1 cellular context compared by ENCODE assay signal in genomic region chr11:75432911-75433321, GRCh38.
TF ChIP-seq lines count a peak whose summit lies in the region.

A gene with protein sequence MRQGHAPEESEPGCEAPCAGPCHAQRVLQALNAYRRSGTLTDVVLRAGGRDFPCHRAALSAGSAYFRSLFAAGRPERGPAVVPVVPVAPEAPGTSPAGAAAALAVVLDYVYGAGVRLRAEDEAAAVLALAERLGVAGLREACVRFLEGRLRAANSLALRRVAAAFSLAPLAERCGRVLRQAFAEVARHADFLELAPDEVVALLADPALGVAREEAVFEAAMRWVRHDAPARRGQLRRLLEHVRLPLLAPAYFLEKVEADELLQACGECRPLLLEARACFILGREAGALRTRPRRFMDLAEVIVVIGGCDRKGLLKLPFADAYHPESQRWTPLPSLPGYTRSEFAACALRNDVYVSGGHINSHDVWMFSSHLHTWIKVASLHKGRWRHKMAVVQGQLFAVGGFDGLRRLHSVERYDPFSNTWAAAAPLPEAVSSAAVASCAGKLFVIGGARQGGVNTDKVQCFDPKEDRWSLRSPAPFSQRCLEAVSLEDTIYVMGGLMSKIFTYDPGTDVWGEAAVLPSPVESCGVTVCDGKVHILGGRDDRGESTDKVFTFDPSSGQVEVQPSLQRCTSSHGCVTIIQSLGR (minus strand): TSS chr11:75433203. CDS start chr11:75430629, 2,574 bp downstream.

TF ChIP-seq in H1, 55 proteins besides CTCF, POLR2A, EP300 and RAD21:
- TF ChIP-seq KDM1A (IDR thresholded peaks at IDR 0.05; ENCODE audit: borderline replicate concordance, low read length), result no peak
- TF ChIP-seq CBX5 (IDR thresholded peaks at IDR 0.05; ENCODE audit: low read depth, low read length), result no peak
- peak; percentile 39 for TF ChIP-seq KDM4A (IDR thresholded peaks at IDR 0.05; ENCODE audit: low read depth, low read length, severe bottlenecking)
- no peak for TF ChIP-seq EGR1 (IDR thresholded peaks at IDR 0.05; ENCODE audit: borderline replicate concordance, low read depth, low read length)
- no peak for TF ChIP-seq CEBPB (IDR thresholded peaks at IDR 0.05; ENCODE audit: low read depth, low read length)
- TF ChIP-seq, protein P1, sequence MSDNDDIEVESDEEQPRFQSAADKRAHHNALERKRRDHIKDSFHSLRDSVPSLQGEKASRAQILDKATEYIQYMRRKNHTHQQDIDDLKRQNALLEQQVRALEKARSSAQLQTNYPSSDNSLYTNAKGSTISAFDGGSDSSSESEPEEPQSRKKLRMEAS (IDR thresholded peaks at IDR 0.05), result no peak
